Comparison of ENCODE assay signal across 8 cellular contexts in the genomic region with DNA sequence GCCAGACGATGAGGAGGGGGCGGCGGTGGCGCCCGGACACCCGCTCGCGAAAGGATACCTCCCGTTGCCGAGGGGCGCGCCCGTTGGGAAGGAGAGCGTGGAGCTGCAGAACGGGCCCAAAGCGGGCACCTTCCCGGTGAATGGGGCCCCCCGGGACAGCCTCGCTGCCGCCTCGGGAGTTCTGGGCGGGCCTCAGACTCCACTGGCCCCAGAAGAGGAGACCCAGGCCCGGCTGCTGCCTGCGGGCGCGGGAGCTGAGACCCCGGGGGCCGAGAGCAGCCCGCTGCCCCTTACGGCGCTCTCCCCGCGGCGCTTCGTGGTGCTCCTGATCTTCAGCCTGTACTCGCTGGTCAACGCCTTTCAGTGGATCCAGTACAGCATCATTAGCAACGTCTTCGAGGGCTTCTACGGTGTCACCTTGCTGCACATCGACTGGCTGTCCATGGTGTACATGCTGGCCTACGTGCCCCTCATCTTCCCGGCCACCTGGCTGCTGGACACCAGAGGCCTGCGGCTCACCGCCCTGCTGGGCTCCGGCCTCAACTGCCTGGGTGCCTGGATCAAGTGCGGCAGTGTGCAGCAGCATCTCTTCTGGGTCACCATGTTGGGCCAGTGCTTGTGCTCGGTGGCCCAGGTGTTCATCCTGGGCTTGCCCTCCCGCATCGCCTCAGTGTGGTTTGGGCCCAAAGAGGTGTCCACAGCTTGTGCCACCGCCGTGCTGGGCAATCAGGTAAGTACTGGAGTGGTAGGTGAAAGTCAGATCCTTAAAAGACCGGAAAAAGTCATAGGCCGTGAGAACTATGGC. TPM values are rescaled to one million over a fixed set of nuclear protein-coding genes. Genes with fewer than 3 reads are reported as not detected.
DNase-seq lines count a peak whose midpoint lies in the region; ATAC-seq, FAIRE-seq and TF ChIP-seq lines count a peak whose summit lies in the region.

No MANE protein-coding gene starts in this region.

- FAIRE-seq in urothelium cell line (lab: Jason Lieb, UNC): no peak

- H3K4me3 Mint-ChIP-seq in activated CD8-positive, alpha-beta memory T cell treated with anti-CD3 and anti-CD28 coated beads, Interleukin-2, amount 10 ng/mL, durations not matched to agents 7 days and 5 days: no peak overlapping the region
- H3K4me3 Mint-ChIP-seq in natural killer cell: peak overlapping the region; percentile 95

- CTCF ChIA-PET in activated CD8-positive, alpha-beta memory T cell treated with anti-CD3 and anti-CD28 coated beads, Interleukin-2, amount 10 ng/mL, durations not matched to agents 7 days and 5 days (lab: Charles Lee): interaction anchor here (1.1 to 1.3 kb wide), 2 partner anchors 13 to 77 kb away, joined by 3 to 4 read pairs; no protein-coding TSS in a partner anchor

- no peak for TF ChIP-seq CTCF in fibroblast of mammary gland (conservative IDR thresholded peaks at IDR 0.05; ENCODE audit: control insufficient read depth, insufficient read depth, low read depth, low read length)
- no peak for TF ChIP-seq CTCF in natural killer cell (IDR thresholded peaks at IDR 0.05)

- intact Hi-C loops in natural killer cell (cut with micrococcal nuclease): loop anchor here (5.0 kb wide), 1 partner anchor 66 kb away; a partner anchor contains a TSS

- H3K27ac Mint-ChIP-seq in activated CD8-positive, alpha-beta memory T cell treated with anti-CD3 and anti-CD28 coated beads, Interleukin-2, amount 10 ng/mL, durations not matched to agents 7 days and 5 days: peak overlapping the region; percentile 96
- peak overlapping the region; percentile 87 to 95 for H3K27ac Mint-ChIP-seq in natural killer cell

- peaks cover 15% of the 10 kb centered on the region for H3K36me3 Mint-ChIP-seq in activated CD8-positive, alpha-beta memory T cell treated with anti-CD3 and anti-CD28 coated beads, Interleukin-2, amount 10 ng/mL, durations not matched to agents 7 days and 5 days
- H3K36me3 Mint-ChIP-seq in natural killer cell: no peaks in the 10 kb centered on the region

- ATAC-seq in HG02571 (IDR thresholded peaks at IDR 0.05; ENCODE audit: unreplicated experiment): peak; percentile 18
- peak; percentile 32 for ATAC-seq in activated CD8-positive, alpha-beta memory T cell treated with anti-CD3 and anti-CD28 coated beads, Interleukin-2, amount 10 ng/mL, durations not matched to agents 7 days and 5 days
- ATAC-seq in natural killer cell: peak; percentile 2 to 15 (median 13)

- no peaks in the 10 kb centered on the region for H3K27me3 Mint-ChIP-seq in activated CD8-positive, alpha-beta memory T cell treated with anti-CD3 and anti-CD28 coated beads, Interleukin-2, amount 10 ng/mL, durations not matched to agents 7 days and 5 days
- no peaks in the 10 kb centered on the region for H3K27me3 Mint-ChIP-seq in natural killer cell (ENCODE audit: low read depth in 2 of 2)

- H3K4me1 Mint-ChIP-seq in activated CD8-positive, alpha-beta memory T cell treated with anti-CD3 and anti-CD28 coated beads, Interleukin-2, amount 10 ng/mL, durations not matched to agents 7 days and 5 days: peaks cover 17% of the 10 kb centered on the region
- H3K4me1 Mint-ChIP-seq in natural killer cell: peaks cover 16 to 32% of the 10 kb centered on the region in 2 donors

- DNase-seq in activated gamma-delta T cell treated with Interleukin-2 at 50 U/mL for 16 hours (peak; percentile 6), activated gamma-delta T cell (lab: John Stamatoyannopoulos, UW) (no peak), NCI-H146 treated with DMSO at 0.1 percent for 48 hours (lab: John Stamatoyannopoulos, UW; ENCODE audit: unreplicated experiment) (peak; percentile 47), fibroblast of mammary gland (ENCODE audit: low read depth) (peak; percentile 30), natural killer cell (peak; percentile 30), urothelium cell line (ENCODE audit: low spot score) (peak; percentile 36)
- peak; percentile 51 for DNase-seq in activated CD8-positive, alpha-beta memory T cell treated with anti-CD3 and anti-CD28 coated beads, Interleukin-2, amount 10 ng/mL, durations not matched to agents 7 days and 5 days

- no peaks in the 10 kb centered on the region for H3K9me3 Mint-ChIP-seq in activated CD8-positive, alpha-beta memory T cell treated with anti-CD3 and anti-CD28 coated beads, Interleukin-2, amount 10 ng/mL, durations not matched to agents 7 days and 5 days (ENCODE audit: low read depth)
- no peaks in the 10 kb centered on the region for H3K9me3 Mint-ChIP-seq in natural killer cell

- peak overlapping the region; percentile 66 for H3K4me3 ChIP-seq in fibroblast of mammary gland (ENCODE audit: control insufficient read depth, low read depth, low read length)

RNA-seq across cellular contexts. Expression of a gene that starts 0.6 kb away (rescaled TPM):
- total RNA-seq in activated CD8-positive, alpha-beta memory T cell treated with anti-CD3 and anti-CD28 coated beads, Interleukin-2, amount 10 ng/mL, durations not matched to agents 7 days and 5 days: 10 to 100 TPM; 14.4 to 17.1 TPM
- 10 to 100 TPM in 2 of 3 donors, 1 to 10 TPM in 1; 8.1 to 15.0 (median 11.4) TPM for total RNA-seq in natural killer cell

RNA-seq across cellular contexts. Expression of a gene that starts 11.2 kb away (rescaled TPM):
- not detected for total RNA-seq in activated CD8-positive, alpha-beta memory T cell treated with anti-CD3 and anti-CD28 coated beads, Interleukin-2, amount 10 ng/mL, durations not matched to agents 7 days and 5 days
- total RNA-seq in natural killer cell: under 1 TPM in 1 of 3 donors, not detected in 2; 0.80 TPM
